ENCODE assay signal across 1 cellular context in genomic region chr11:46593550-46594382, GRCh38.
TF ChIP-seq lines count a peak whose summit lies in the region.

TSS of gene AMBRA1 (minus strand) at chr11:46594023. CDS start at chr11:46548380, 45,643 bp downstream.

TF ChIP-seq in K562, 482 proteins besides CTCF, POLR2A, EP300 and RAD21 (continued from another document and continues in another):
- TF ChIP-seq AFF1 (IDR thresholded peaks at IDR 0.05; ENCODE audit: low read depth in 1 of 2, partially characterized antibody in 2 of 2) (peak in 1 of 2 experiments; percentile 69), ZSCAN29 (IDR thresholded peaks at IDR 0.05) (no peak), NFRKB (IDR thresholded peaks at IDR 0.05; ENCODE audit: low read depth) (peak; percentile 88), ZNF165 (CRISPR knock-in tag; IDR thresholded peaks at IDR 0.05; ENCODE audit: borderline replicate concordance) (no peak), RFX7 (CRISPR knock-in tag; IDR thresholded peaks at IDR 0.05) (no peak), ETV6 (IDR thresholded peaks at IDR 0.05; ENCODE audit: borderline replicate concordance in 1 of 2, low read depth in 2 of 2, low read length in 1 of 2) (no peak), ETV6 (CRISPR knock-in tag; IDR thresholded peaks at IDR 0.05; ENCODE audit: borderline replicate concordance) (0 out of 2 replicates have a peak, but pooled peaks have one; percentile 50), ZNF224 (CRISPR knock-in tag; IDR thresholded peaks at IDR 0.05) (0 out of 2 replicates have a peak, but pooled peaks have one; percentile 16), DDX20 (tag; IDR thresholded peaks at IDR 0.05; ENCODE audit: low read depth) (no peak), RBM39 (optimal IDR thresholded peaks at IDR 0.05; ENCODE audit: low read depth, low read length) (peak; percentile 85), PREB (CRISPR knock-in tag; IDR thresholded peaks at IDR 0.05) (no peak; the same call in 1 of the 2 replicates), FOS (IDR thresholded peaks at IDR 0.05; ENCODE audit: extremely low read depth, insufficient read length) (no peak), NR3C1 (CRISPR knock-in tag; IDR thresholded peaks at IDR 0.05) (no peak), JUNB (CRISPR knock-in tag; conservative IDR thresholded peaks at IDR 0.05) (no peak), SMARCC2 (IDR thresholded peaks at IDR 0.05; ENCODE audit: low read depth) (0 out of 2 replicates have a peak, but pooled peaks have one; percentile 35), ESRRB (CRISPR knock-in tag; IDR thresholded peaks at IDR 0.05; ENCODE audit: borderline replicate concordance) (no peak), PTBP1 (IDR thresholded peaks at IDR 0.05; ENCODE audit: low read depth, low read length) (no peak), NCOR1 (IDR thresholded peaks at IDR 0.05) (no peak; the same call in 1 of the 2 replicates), ZBTB7A (IDR thresholded peaks at IDR 0.05; ENCODE audit: borderline replicate concordance, control insufficient read depth, low read depth, low read length) (no peak), BDP1 (IDR thresholded peaks at IDR 0.05; ENCODE audit: insufficient read depth, insufficient read length) (no peak), ZNF280B (CRISPR knock-in tag; IDR thresholded peaks at IDR 0.05) (no peak), ZNF395 (CRISPR knock-in tag; IDR thresholded peaks at IDR 0.05) (peak; percentile 73), TCF3 (CRISPR knock-in tag; IDR thresholded peaks at IDR 0.05) (peak; percentile 48), ZEB2 (IDR thresholded peaks at IDR 0.05) (peak; percentile 71), GTF2F1 (IDR thresholded peaks at IDR 0.05; ENCODE audit: low read depth, low read length) (no peak), PML (IDR thresholded peaks at IDR 0.05; ENCODE audit: low read length) (peak; percentile 46; the same call in 1 of the 2 replicates), ZNF184 (CRISPR knock-in tag; IDR thresholded peaks at IDR 0.05) (no peak), ZNF146 (CRISPR knock-in tag; IDR thresholded peaks at IDR 0.05; ENCODE audit: unreplicated experiment) (peak; percentile 6), NFATC3 (IDR thresholded peaks at IDR 0.05) (no peak), TAF1 (IDR thresholded peaks at IDR 0.05; ENCODE audit: control insufficient read depth, extremely low read depth, insufficient read depth, low read length, severe bottlenecking) (peak; percentile 89), YY1 (IDR thresholded peaks at IDR 0.05; ENCODE audit: borderline replicate concordance in 1 of 3, control insufficient read depth in 1 of 3, extremely low read depth in 1 of 3, insufficient read depth in 3 of 3, insufficient read length in 1 of 3, insufficient replicate concordance in 2 of 3, low read depth in 1 of 3, low read length in 2 of 3) (peak in 2 of 3 experiments; percentile 87 to 90), FOXA1 (IDR thresholded peaks at IDR 0.05; ENCODE audit: borderline replicate concordance) (no peak), ZFX (CRISPR knock-in tag; IDR thresholded peaks at IDR 0.05) (peak; percentile 99), SIN3A (IDR thresholded peaks at IDR 0.05; ENCODE audit: borderline replicate concordance in 2 of 2, control insufficient read depth in 1 of 2, low read depth in 2 of 2, low read length in 2 of 2) (peak; percentile 85 to 86; a peak in 2 of 4 replicates), ZNF639 (CRISPR knock-in tag; conservative IDR thresholded peaks at IDR 0.05 in 1 of 2, IDR thresholded peaks at IDR 0.05 in 1 of 2) (peak in 1 of 2 experiments; percentile 85; a peak in 2 of 4 replicates), RBM22 (IDR thresholded peaks at IDR 0.05; ENCODE audit: low read depth, low read length, poor library complexity, severe bottlenecking) (no peak), ATF1 (CRISPR knock-in tag; IDR thresholded peaks at IDR 0.05) (0 out of 2 replicates have a peak, but pooled peaks have one; percentile 1), ATF1 (tag; IDR thresholded peaks at IDR 0.05) (peak; percentile 72), ID3 (CRISPR knock-in tag; IDR thresholded peaks at IDR 0.05) (no peak), ID3 (tag; IDR thresholded peaks at IDR 0.05) (0 out of 2 replicates have a peak, but pooled peaks have one; percentile 47), ZBED1 (IDR thresholded peaks at IDR 0.05) (0 out of 2 replicates have a peak, but pooled peaks have one; percentile 68), ZBTB40 (IDR thresholded peaks at IDR 0.05) (0 out of 2 replicates have a peak, but pooled peaks have one; percentile 41), ZBTB40 (CRISPR knock-in tag; IDR thresholded peaks at IDR 0.05) (no peak), SRSF1 (IDR thresholded peaks at IDR 0.05; ENCODE audit: low read depth, low read length) (no peak), EP400 (IDR thresholded peaks at IDR 0.05) (peak; percentile 83), GABPB1 (CRISPR knock-in tag; IDR thresholded peaks at IDR 0.05) (peak; percentile 60; the same call in 1 of the 2 replicates)
